ENCODE assay signal across 1 cellular context in genomic region chr1:183473286-183473536, GRCh38.
TF ChIP-seq lines count a peak whose summit lies in the region.

No MANE protein-coding gene starts in this region.

TF ChIP-seq in GM12878, 131 proteins besides CTCF, POLR2A, EP300 and RAD21 (continued from another document):
- TF ChIP-seq ZNF687 (IDR thresholded peaks at IDR 0.05) (no peak), NFXL1 (IDR thresholded peaks at IDR 0.05; ENCODE audit: borderline replicate concordance) (no peak), ZNF384 (IDR thresholded peaks at IDR 0.05; ENCODE audit: borderline replicate concordance, low read depth, low read length) (no peak), NR2C2 (IDR thresholded peaks at IDR 0.05; ENCODE audit: borderline replicate concordance, control insufficient read depth, insufficient read length, low read depth) (no peak), RCOR1 (conservative IDR thresholded peaks at IDR 0.05; ENCODE audit: low read depth, low read length) (no peak), TBL1XR1 (IDR thresholded peaks at IDR 0.05; ENCODE audit: low read depth, low read length) (no peak), SMAD5 (IDR thresholded peaks at IDR 0.05; ENCODE audit: low read depth) (no peak), PKNOX1 (IDR thresholded peaks at IDR 0.05) (0 out of 2 replicates have a peak, but pooled peaks have one; percentile 23), MLLT1 (IDR thresholded peaks at IDR 0.05) (peak; percentile 41)
